In genomic region chr16:57998992-57999365, GRCh38 we compare ENCODE assay signal across 10 cellular contexts. TPM values are rescaled to one million over a fixed set of nuclear protein-coding genes. Genes with fewer than 3 reads are reported as not detected.
A peak's percentile ranks its signal among the peaks of the same experiment; 100 is the strongest.
DNase-seq lines count a peak whose midpoint lies in the region; ATAC-seq, FAIRE-seq and TF ChIP-seq lines count a peak whose summit lies in the region.
"Had no signal": no experiment of that assay in that cellular context is flagged by ENCODE, and none has a peak within 500 bp of the region (broad histone marks: within the 10 kb centered on the region; RNA-seq: fewer than 3 reads in every experiment).

No MANE protein-coding gene starts in this region.

- TF ChIP-seq POLR2A in K562 (conservative IDR thresholded peaks at IDR 0.05): no peak

- no peak for ATAC-seq in K562
- no peak for ATAC-seq in GM18858 (IDR thresholded peaks at IDR 0.05; ENCODE audit: unreplicated experiment)
- ATAC-seq in HG03280 (IDR thresholded peaks at IDR 0.05; ENCODE audit: unreplicated experiment): no peak
- ATAC-seq: Right ventricle myocardium inferior had no signal

- intact Hi-C loops in K562 (cut with micrococcal nuclease): loop anchor here (10.0 kb wide), 1 partner anchor 354 kb away; no protein-coding TSS in a partner anchor

- CTCF ChIA-PET in K562 (lab: Yijun Ruan, JAX; ENCODE audit: low intra/inter-chr PET ratio): interaction anchor here (1.0 to 3.2 kb wide), 2 partner anchors 90 to 99 kb away, joined by 3 to 33 read pairs; no protein-coding TSS in a partner anchor

- no peak for FAIRE-seq in K562 (lab: Jason Lieb, UNC)
- FAIRE-seq: islet of Langerhans had no signal

- H3K4me3 Mint-ChIP-seq in IgD-negative memory B cell: peak overlapping the region; percentile 80 to 98 (median 92)

- TF ChIP-seq RAD21 in K562 (CRISPR knock-in tag; conservative IDR thresholded peaks at IDR 0.05 in 1 of 2, IDR thresholded peaks at IDR 0.05 in 1 of 2): no peak

- H3K27me3 Mint-ChIP-seq in IgD-negative memory B cell: no peaks in the 10 kb centered on the region

- peaks cover 23 to 25% (median 24%) of the 10 kb centered on the region in 3 donors for H3K4me1 Mint-ChIP-seq in IgD-negative memory B cell

- H2AFZ ChIP-seq in ACC112 (ENCODE audit: low read length, unreplicated experiment) (no peak overlapping the region), K562 (ENCODE audit: low read depth, low read length) (no peak overlapping the region)

- H3K4me2 ChIP-seq in K562 (ENCODE audit: insufficient read depth, low read length): no peak overlapping the region

- TSS peak; percentile 66 for BruUV-seq in K562 (replicated peaks; lab: Mats Ljungman, UMichigan)

- H3K9ac ChIP-seq in K562 (ENCODE audit: insufficient read depth in 1 of 2, low read depth in 2 of 2, low read length in 2 of 2): no peak overlapping the region
- H3K9ac ChIP-seq in mucosa of rectum (ENCODE audit: low read depth in 1 of 2, low read length in 2 of 2): peak overlapping the region in 1 of 2 donors; percentile 69

- H3K9me3 ChIP-seq in K562 (replicated peaks; ENCODE audit: control insufficient read depth, insufficient read depth, low read depth, low read length) (no peaks in the 10 kb centered on the region), mucosa of rectum (ENCODE audit: control insufficient read depth in 2 of 2, low read length in 2 of 2) (no peaks in the 10 kb centered on the region)

- H3K27me3 ChIP-seq in ACC112 (ENCODE audit: insufficient read depth, low read length) (no peaks in the 10 kb centered on the region), K562 (ENCODE audit: control insufficient read depth in 2 of 2, insufficient read depth in 2 of 2, low read length in 2 of 2) (no peaks in the 10 kb centered on the region), mucosa of rectum (ENCODE audit: control insufficient read depth in 2 of 2, insufficient read depth in 2 of 2, low read length in 2 of 2) (no peaks in the 10 kb centered on the region)

- TF ChIP-seq CTCF in K562 (IDR thresholded peaks at IDR 0.05 in 2 of 3, conservative IDR thresholded peaks at IDR 0.05 in 1 of 3; ENCODE audit: insufficient read depth in 2 of 3, low read depth in 1 of 3, low read length in 3 of 3): no peak

- peaks cover 5% of the 10 kb centered on the region for H4K20me1 ChIP-seq in K562 (replicated peaks; ENCODE audit: control insufficient read depth, insufficient read depth, low read length)

- peaks cover 5% of the 10 kb centered on the region for H3K36me3 Mint-ChIP-seq in IgD-negative memory B cell

- peaks cover 30% of the 10 kb centered on the region for H3K4me1 ChIP-seq in ACC112 (ENCODE audit: control insufficient read depth, insufficient read depth, low read length, unreplicated experiment)
- peaks cover 24 to 36% of the 10 kb centered on the region in 2 experiments; a peak in 4 of 5 replicates for H3K4me1 ChIP-seq in K562 (replicated peaks in 1 of 2; ENCODE audit: control insufficient read depth in 2 of 2, insufficient read depth in 2 of 2, low read length in 2 of 2)
- H3K4me1 ChIP-seq in mucosa of rectum (ENCODE audit: control insufficient read depth in 2 of 2, insufficient read depth in 2 of 2, low read length in 2 of 2): peaks cover 10 to 16% of the 10 kb centered on the region in 2 donors

- in situ Hi-C loops in K562 (cut with MboI): no loop called here

- H3K79me2 ChIP-seq in ACC112 (ENCODE audit: control insufficient read depth, insufficient read depth, low read length, unreplicated experiment) (peaks cover 32% of the 10 kb centered on the region), K562 (ENCODE audit: control insufficient read depth, insufficient read depth, low read length) (peaks cover 6% of the 10 kb centered on the region; the same call in 2 of the 3 replicates)

- H3K27ac ChIP-seq in ACC112 (ENCODE audit: low read depth, low read length) (0 out of 2 replicates have a peak overlapping the region, but pooled peaks have one; percentile 4), K562 (ENCODE audit: extremely low read depth, low read depth, low read length) (no peak overlapping the region), mucosa of rectum (ENCODE audit: low read depth in 2 of 2, low read length in 2 of 2) (no peak overlapping the region)

- POLR2A ChIA-PET in K562 (lab: Yijun Ruan, JAX): interaction anchor here (1.0 kb wide), 1 partner anchor 101 kb away, joined by 3 read pairs; no protein-coding TSS in a partner anchor

- DNase-seq in K562 (ENCODE audit: extremely low read depth in 1 of 4, low spot score in 3 of 4) (no peak), SW 1271 (lab: John Stamatoyannopoulos, UW) (no peak), inferior parietal cortex (ENCODE audit: extremely low spot score) (no peak)

- H3K36me3 ChIP-seq in ACC112 (ENCODE audit: insufficient read depth, low read length): peaks cover 2% of the 10 kb centered on the region; the same call in 1 of the 2 replicates
- H3K36me3 ChIP-seq in K562 (ENCODE audit: control insufficient read depth, insufficient read depth, low read length): peaks cover 29% of the 10 kb centered on the region; the same call in 2 of the 3 replicates
- H3K36me3 ChIP-seq in mucosa of rectum (ENCODE audit: control insufficient read depth in 2 of 2, insufficient read depth in 2 of 2, low read length in 2 of 2): peaks cover 12 to 23% of the 10 kb centered on the region in 2 donors

- TF ChIP-seq EP300 in K562 (IDR thresholded peaks at IDR 0.05; ENCODE audit: low read length): no peak

- H3K9me1 ChIP-seq in K562 (ENCODE audit: control insufficient read depth, insufficient read depth, low read length): peaks cover 4% of the 10 kb centered on the region

- no peaks in the 10 kb centered on the region for H3K9me3 Mint-ChIP-seq in IgD-negative memory B cell

- whole genome bisulfite sequencing in K562 (ENCODE audit: insufficient coverage, low coverage, missing lambda C conversion rate): 77% methylated on average over 3 of the region's 3 CpGs

- H3K4me3 ChIP-seq in ACC112 (ENCODE audit: low read depth, low read length): peak overlapping the region; percentile 94
- no peak overlapping the region for H3K4me3 ChIP-seq in K562
- peak overlapping the region; percentile 17 to 75 for H3K4me3 ChIP-seq in mucosa of rectum (ENCODE audit: low read length in 2 of 2)

- H3K27ac Mint-ChIP-seq in IgD-negative memory B cell: peak overlapping the region; percentile 60 to 91 (median 88)

RNA-seq across cellular contexts. Expression of gene ZNF319, which starts 1.5 kb away (rescaled TPM):
- polyA plus RNA-seq in IgD-negative memory B cell (11.0 TPM), K562 (2011; rRNA removed) (1.4 and 2.0 TPM in 2 replicates), K562 (2014; fragmentation: Illumina TruSeq; extraction: Trizol) (2.1 and 3.6 TPM in 2 replicates), K562 (2014; fragmentation: Nextera tagmentation; extraction: Ambion mirVana) (under 1 TPM; 0.20 to 0.31 TPM), K562 (2014; rRNA removed) (2.7 and 3.2 TPM in 2 replicates)
- total RNA-seq in K562 (2011; cell fraction: chromatin; rRNA removed; ENCODE audit: low replicate concordance): 3.7 and 13.4 TPM in 2 replicates
- total RNA-seq in K562 (2011; cell fraction: nucleolus; rRNA removed): 6.6 and 7.3 TPM in 2 replicates
- 3.7 and 4.7 TPM in 2 replicates for total RNA-seq in K562 (2011; cell fraction: nucleoplasm; rRNA removed)
- total RNA-seq in K562 (2014; rRNA removed) (1.4 TPM in 2 replicates), K562 (2014; rRNA removed; fragmentation: Illumina TruSeq; extraction: Trizol) (0.80 and 0.87 TPM in 2 replicates), K562 (2015; rRNA removed; fragmentation: Illumina TruSeq; extraction: Trizol) (1.0 and 1.2 TPM in 2 replicates), K562 (2021) (5.2 and 5.7 TPM in 2 replicates)
- polyA plus RNA-seq in K562 (2011; cell fraction: cytosol; rRNA removed): 2.3 and 3.2 TPM in 2 replicates
- polyA plus RNA-seq in K562 (2011; cell fraction: nucleus; rRNA removed): 4.9 and 5.1 TPM in 2 replicates
- 3.2 and 6.6 TPM in 2 replicates for polyA plus RNA-seq in K562 (2012)
- 2.2 and 3.0 TPM in 2 replicates for polyA minus RNA-seq in K562 (2011; rRNA and poly(A)+ RNA removed)
- 3.2 and 6.1 TPM in 2 replicates for polyA minus RNA-seq in K562 (2011; cell fraction: cytosol; rRNA and poly(A)+ RNA removed)
- polyA minus RNA-seq in K562 (2011; cell fraction: nucleus; rRNA and poly(A)+ RNA removed): 5.5 and 6.2 TPM in 2 replicates

RNA-seq across cellular contexts. Expression of gene USB1, which starts 2.2 kb away (rescaled TPM):
- polyA plus RNA-seq in IgD-negative memory B cell (29.3 TPM), K562 (2011; rRNA removed) (46.2 and 60.1 TPM in 2 replicates), K562 (2014; fragmentation: Illumina TruSeq; extraction: Trizol) (64.4 and 93.9 TPM in 2 replicates), K562 (2014; fragmentation: Nextera tagmentation; extraction: Ambion mirVana) (10 to 100 TPM; 11.6 to 12.1 TPM), K562 (2014; rRNA removed) (53.8 and 67.5 TPM in 2 replicates)
- total RNA-seq in K562 (2011; cell fraction: chromatin; rRNA removed; ENCODE audit: low replicate concordance): 49.8 and 89.2 TPM in 2 replicates
- 52.8 and 56.4 TPM in 2 replicates for total RNA-seq in K562 (2011; cell fraction: nucleolus; rRNA removed)
- total RNA-seq in K562 (2011; cell fraction: nucleoplasm; rRNA removed): 57.2 and 72.5 TPM in 2 replicates
- total RNA-seq in K562 (2014; rRNA removed) (18.0 and 19.4 TPM in 2 replicates), K562 (2014; rRNA removed; fragmentation: Illumina TruSeq; extraction: Trizol) (12.1 and 13.1 TPM in 2 replicates), K562 (2015; rRNA removed; fragmentation: Illumina TruSeq; extraction: Trizol) (16.0 and 18.9 TPM in 2 replicates), K562 (2021) (69.6 and 73.6 TPM in 2 replicates)
- 64.2 and 91.2 TPM in 2 replicates for polyA plus RNA-seq in K562 (2011; cell fraction: cytosol; rRNA removed)
- 37.6 and 65.1 TPM in 2 replicates for polyA plus RNA-seq in K562 (2011; cell fraction: nucleus; rRNA removed)
- polyA plus RNA-seq in K562 (2012): 49.3 and 58.2 TPM in 2 replicates
- 29.9 and 44.9 TPM in 2 replicates for polyA minus RNA-seq in K562 (2011; rRNA and poly(A)+ RNA removed)
- polyA minus RNA-seq in K562 (2011; cell fraction: cytosol; rRNA and poly(A)+ RNA removed): 42.9 and 56.9 TPM in 2 replicates
- 27.5 and 27.6 TPM in 2 replicates for polyA minus RNA-seq in K562 (2011; cell fraction: nucleus; rRNA and poly(A)+ RNA removed)

RNA-seq across cellular contexts. Expression of gene MMP15, which starts 26.6 kb away (rescaled TPM):
- polyA plus RNA-seq in IgD-negative memory B cell (not detected), K562 (2011; rRNA removed) (3.0 and 8.4 TPM in 2 replicates), K562 (2014; fragmentation: Illumina TruSeq; extraction: Trizol) (6.3 and 8.6 TPM in 2 replicates), K562 (2014; fragmentation: Nextera tagmentation; extraction: Ambion mirVana) (under 1 TPM; 0.01 to 0.06 TPM), K562 (2014; rRNA removed) (7.9 and 9.6 TPM in 2 replicates)
- 6.1 and 32.3 TPM in 2 replicates for total RNA-seq in K562 (2011; cell fraction: chromatin; rRNA removed; ENCODE audit: low replicate concordance)
- 29.6 and 31.0 TPM in 2 replicates for total RNA-seq in K562 (2011; cell fraction: nucleolus; rRNA removed)
- total RNA-seq in K562 (2011; cell fraction: nucleoplasm; rRNA removed): 16.6 and 19.7 TPM in 2 replicates
- total RNA-seq in K562 (2014; rRNA removed) (10.3 and 11.9 TPM in 2 replicates), K562 (2014; rRNA removed; fragmentation: Illumina TruSeq; extraction: Trizol) (1.9 and 2.9 TPM in 2 replicates), K562 (2015; rRNA removed; fragmentation: Illumina TruSeq; extraction: Trizol) (5.5 and 5.6 TPM in 2 replicates), K562 (2021) (20.3 and 20.4 TPM in 2 replicates)
- polyA plus RNA-seq in K562 (2011; cell fraction: cytosol; rRNA removed): 8.5 and 13.5 TPM in 2 replicates
- polyA plus RNA-seq in K562 (2011; cell fraction: nucleus; rRNA removed): 14.8 and 18.6 TPM in 2 replicates
- 9.6 and 14.7 TPM in 2 replicates for polyA plus RNA-seq in K562 (2012)
- 2.8 and 3.4 TPM in 2 replicates for polyA minus RNA-seq in K562 (2011; rRNA and poly(A)+ RNA removed)
- 11.7 and 17.5 TPM in 2 replicates for polyA minus RNA-seq in K562 (2011; cell fraction: cytosol; rRNA and poly(A)+ RNA removed)
- 6.5 and 10.6 TPM in 2 replicates for polyA minus RNA-seq in K562 (2011; cell fraction: nucleus; rRNA and poly(A)+ RNA removed)

RNA-seq across cellular contexts. Expression of gene CNGB1, which starts 28.1 kb away (rescaled TPM):
- polyA plus RNA-seq in IgD-negative memory B cell: not detected
- total RNA-seq in K562 (2011; cell fraction: chromatin; rRNA removed; ENCODE audit: low replicate concordance): not detected in 2 replicates
- not detected in 2 replicates for total RNA-seq in K562 (2011; cell fraction: nucleolus; rRNA removed)
- not detected in 2 replicates for total RNA-seq in K562 (2011; cell fraction: nucleoplasm; rRNA removed)
- total RNA-seq in K562 (2014; rRNA removed): not detected in 2 replicates
- not detected in 2 replicates for total RNA-seq in K562 (2014; rRNA removed; fragmentation: Illumina TruSeq; extraction: Trizol)
- not detected in 2 replicates for total RNA-seq in K562 (2015; rRNA removed; fragmentation: Illumina TruSeq; extraction: Trizol)
- not detected in 2 replicates for total RNA-seq in K562 (2021)
- not detected in 2 replicates for polyA plus RNA-seq in K562 (2011; rRNA removed)
- not detected in 2 replicates for polyA plus RNA-seq in K562 (2011; cell fraction: cytosol; rRNA removed)
- polyA plus RNA-seq in K562 (2011; cell fraction: nucleus; rRNA removed): not detected in 2 replicates
- not detected in 2 replicates for polyA plus RNA-seq in K562 (2012)
- polyA plus RNA-seq in K562 (2014; fragmentation: Illumina TruSeq; extraction: Trizol): not detected in 2 replicates
- not detected for polyA plus RNA-seq in K562 (2014; fragmentation: Nextera tagmentation; extraction: Ambion mirVana)
- polyA plus RNA-seq in K562 (2014; rRNA removed): not detected in 2 replicates
- not detected in 2 replicates for polyA minus RNA-seq in K562 (2011; rRNA and poly(A)+ RNA removed)
- polyA minus RNA-seq in K562 (2011; cell fraction: cytosol; rRNA and poly(A)+ RNA removed): not detected in 2 replicates
- not detected in 2 replicates for polyA minus RNA-seq in K562 (2011; cell fraction: nucleus; rRNA and poly(A)+ RNA removed)
- total RNA-seq: Right ventricle myocardium inferior had no signal
